ENCODE assay signal across 8 cellular contexts in genomic region chr1:207752456-207753132, GRCh38. TPM values are rescaled to one million over a fixed set of nuclear protein-coding genes. Genes with fewer than 3 reads are reported as not detected.
DNase-seq lines count a peak whose midpoint lies in the region; ATAC-seq and TF ChIP-seq lines count a peak whose summit lies in the region.

No MANE protein-coding gene starts in this region.

- DNase-seq in AG10803 (ENCODE audit: low read depth) = peak; percentile 3
- DNase-seq in SK-N-MC (ENCODE audit: low read depth, low spot score) = no peak
- peak; percentile 11 for DNase-seq in cerebellar cortex (ENCODE audit: low spot score)
- peak; percentile 73 to 91 (median 90) for DNase-seq in right lobe of liver
- peak; percentile 12 for DNase-seq in stimulated activated CD8-positive, alpha-beta memory T cell treated with anti-CD3 and anti-CD28 coated beads, Interleukin-4, amount 100 ng/mL, for 24 hours (ENCODE audit: low read depth)
- DNase-seq in NOMO-1 (lab: John Stamatoyannopoulos, UW; ENCODE audit: unreplicated experiment in 2 of 2) = no peak

- TF ChIP-seq CTCF in AG10803 (conservative IDR thresholded peaks at IDR 0.05; ENCODE audit: low read length) = no peak
- no peak for TF ChIP-seq CTCF in right lobe of liver (IDR thresholded peaks at IDR 0.05)

- H3K27ac ChIP-seq in SK-N-MC (peak overlapping the region; percentile 34; the same call in 1 of the 2 replicates), right lobe of liver (peak overlapping the region; percentile 84 to 96 (median 87))

- peak overlapping the region; percentile 90 for H3K9ac ChIP-seq in SK-N-MC (ENCODE audit: insufficient read length)

- intact Hi-C loops in right lobe of liver (cut with DNase I) = no loop called here

- ATAC-seq in GM18907 (IDR thresholded peaks at IDR 0.05; ENCODE audit: unreplicated experiment) (peak; percentile 33), HG03159 (IDR thresholded peaks at IDR 0.05; ENCODE audit: unreplicated experiment) (peak; percentile 38), right lobe of liver (peak; percentile 65 to 83 (median 78))

- no peaks in the 10 kb centered on the region for H3K27me3 ChIP-seq in right lobe of liver

- TF ChIP-seq POLR2A in right lobe of liver (IDR thresholded peaks at IDR 0.05) = peak; percentile 54

- 0% methylated on average over 10 of the region's 33 CpGs for WGBS in right lobe of liver (ENCODE audit: insufficient coverage, low coverage, low lambda C conversion rate, missing lambda C conversion rate)

- H3K4me1 ChIP-seq in right lobe of liver = peaks cover 0 to 44% (median 15%) of the 10 kb centered on the region in 4 donors

- H3K36me3 ChIP-seq in SK-N-MC (ENCODE audit: insufficient read depth, low read length) (peaks cover 9% of the 10 kb centered on the region), right lobe of liver (peaks cover 0 to 6% (median 0%) of the 10 kb centered on the region in 4 donors)

- H3K4me3 ChIP-seq in AG10803 (ENCODE audit: low read length) (peak overlapping the region; percentile 91), SK-N-MC (peak overlapping the region; percentile 99), right lobe of liver (peak overlapping the region; percentile 69 to 91 (median 76))

- no peaks in the 10 kb centered on the region for H3K9me3 ChIP-seq in SK-N-MC (ENCODE audit: low read depth, low read length)
- H3K9me3 ChIP-seq in right lobe of liver = no peaks in the 10 kb centered on the region

RNA-seq across cellular contexts. Expression of gene CD46, which starts 0.7 kb away (rescaled TPM):
- 100 to 1,000 TPM in 5 of 6 experiments, 10 to 100 TPM in 1; 99.3 to 133 (median 114) TPM for total RNA-seq in right lobe of liver

Comparison
In these comparisons a context has a peak if more than half of its experiments do, and no peak if none do; other contexts are left out.
1. DNase-seq: peak in AG10803 (single experiment), cerebellar cortex (single experiment), right lobe of liver (3 of 3) and stimulated activated CD8-positive, alpha-beta memory T cell treated with anti-CD3 and anti-CD28 coated beads, Interleukin-4, amount 100 ng/mL, for 24 hours (single experiment); none in SK-N-MC (single experiment) and NOMO-1 (0 of 2).
2. Peak in every context shown above with its lines, with median percentiles within 50 percentile points of each other: H3K4me3 ChIP-seq and ATAC-seq.